ENCODE assay signal across 20 cellular contexts in the genomic region with DNA sequence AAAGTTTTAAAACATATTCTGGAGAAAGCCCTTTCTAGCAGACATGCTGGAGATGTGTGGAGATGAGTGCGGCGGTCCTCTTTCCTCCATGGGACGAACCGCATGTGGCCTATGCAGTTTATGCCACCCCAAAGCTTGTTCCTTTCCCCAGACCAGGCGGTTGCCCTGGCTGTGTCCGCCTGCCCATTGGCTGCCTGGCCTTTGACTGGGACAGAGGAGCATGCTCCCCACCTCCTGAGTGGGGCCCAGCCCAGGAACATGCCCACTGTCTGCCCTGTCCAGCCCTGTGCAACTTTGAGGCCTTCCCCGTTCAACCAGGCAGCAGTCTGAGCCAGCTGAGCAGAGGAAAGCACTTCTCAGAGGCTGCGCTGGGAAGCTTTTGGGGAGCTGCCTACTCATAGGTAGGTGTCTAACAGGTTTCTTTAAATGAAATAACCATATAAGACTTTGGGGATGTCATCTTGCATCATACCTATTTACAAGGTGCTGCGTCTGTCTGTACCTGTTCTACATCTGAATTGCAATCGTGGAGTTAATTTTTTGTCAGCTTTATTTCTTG. TPM values are rescaled to one million over a fixed set of nuclear protein-coding genes. Genes with fewer than 3 reads are reported as not detected.
"Had no signal": no experiment of that assay in that cellular context is flagged by ENCODE, and none has a peak within 500 bp of the region (broad histone marks: within the 10 kb centered on the region; RNA-seq: fewer than 3 reads in every experiment).

No MANE protein-coding gene starts in this region.

- H3K4me3 ChIP-seq: heart right ventricle, lower lobe of right lung, skin epidermis, thoracic aorta had no signal

- H3K27ac ChIP-seq: epithelial cell of prostate, heart right ventricle, lower lobe of right lung had no signal

- DNase-seq: activated B cell treated with CpG ODN at 0.5 μM for 24 hours; activated CD4-positive, alpha-beta T cell treated with anti-CD3 and anti-CD28 coated beads for 4 hours; activated CD4-positive, alpha-beta T cell treated with anti-CD3 and anti-CD28 coated beads, Interleukin-2, amount 50 U/mL, for 48 hours; activated naive CD4-positive, alpha-beta T cell treated with anti-CD3 and anti-CD28 coated beads for 36 hours; activated T-cell treated with anti-CD3 and anti-CD28 coated beads, Interleukin-2, amount 50 U/mL, for 48 hours; amygdala; cerebellar nuclear complex; cortex of kidney; heart right ventricle; lower lobe of right lung; naive thymus-derived CD8-positive, alpha-beta T cell; SK-N-SH; stimulated activated CD4-positive, alpha-beta T cell treated with anti-CD3 and anti-CD28 coated beads, Interleukin-15, amount 100 ng/mL, for 24 hours; stimulated activated naive B cell treated with anti-CD40 and anti-IgM and Interleukin-4, amounts not matched to agents 10 μg/mL and 1 μg/mL and 100 μg/mL, for 72 hours; T-cell; T-helper 9 cell had no signal

- H3K9ac ChIP-seq: SK-N-SH had no signal

- H3K9me3 Mint-ChIP-seq: activated B cell treated with CpG ODN at 0.5 μM for 24 hours; activated naive CD4-positive, alpha-beta T cell treated with anti-CD3 and anti-CD28 coated beads for 36 hours; naive thymus-derived CD8-positive, alpha-beta T cell; stimulated activated naive B cell treated with anti-CD40 and anti-IgM and Interleukin-4, amounts not matched to agents 10 μg/mL and 1 μg/mL and 100 μg/mL, for 72 hours; T-cell had no signal

- FAIRE-seq: keratinocyte had no signal

- H3K4me3 Mint-ChIP-seq: activated B cell treated with CpG ODN at 0.5 μM for 24 hours; activated naive CD4-positive, alpha-beta T cell treated with anti-CD3 and anti-CD28 coated beads for 36 hours; naive thymus-derived CD8-positive, alpha-beta T cell; stimulated activated naive B cell treated with anti-CD40 and anti-IgM and Interleukin-4, amounts not matched to agents 10 μg/mL and 1 μg/mL and 100 μg/mL, for 72 hours; T-cell had no signal

- H3K9me3 ChIP-seq: heart right ventricle, lower lobe of right lung, SK-N-SH, thoracic aorta had no signal

- H3K36me3 ChIP-seq: heart right ventricle, lower lobe of right lung, thoracic aorta had no signal

- H3K4me2 ChIP-seq: SK-N-SH had no signal

- H3K27ac Mint-ChIP-seq: activated B cell treated with CpG ODN at 0.5 μM for 24 hours; activated naive CD4-positive, alpha-beta T cell treated with anti-CD3 and anti-CD28 coated beads for 36 hours; naive thymus-derived CD8-positive, alpha-beta T cell; stimulated activated naive B cell treated with anti-CD40 and anti-IgM and Interleukin-4, amounts not matched to agents 10 μg/mL and 1 μg/mL and 100 μg/mL, for 72 hours; T-cell had no signal

RNA-seq across cellular contexts. Expression of a gene that starts 20.6 kb away (rescaled TPM):
- total RNA-seq: activated naive CD4-positive, alpha-beta T cell treated with anti-CD3 and anti-CD28 coated beads for 36 hours; naive thymus-derived CD8-positive, alpha-beta T cell had no signal
